14 cellular contexts compared by ENCODE assay signal in the genomic region with DNA sequence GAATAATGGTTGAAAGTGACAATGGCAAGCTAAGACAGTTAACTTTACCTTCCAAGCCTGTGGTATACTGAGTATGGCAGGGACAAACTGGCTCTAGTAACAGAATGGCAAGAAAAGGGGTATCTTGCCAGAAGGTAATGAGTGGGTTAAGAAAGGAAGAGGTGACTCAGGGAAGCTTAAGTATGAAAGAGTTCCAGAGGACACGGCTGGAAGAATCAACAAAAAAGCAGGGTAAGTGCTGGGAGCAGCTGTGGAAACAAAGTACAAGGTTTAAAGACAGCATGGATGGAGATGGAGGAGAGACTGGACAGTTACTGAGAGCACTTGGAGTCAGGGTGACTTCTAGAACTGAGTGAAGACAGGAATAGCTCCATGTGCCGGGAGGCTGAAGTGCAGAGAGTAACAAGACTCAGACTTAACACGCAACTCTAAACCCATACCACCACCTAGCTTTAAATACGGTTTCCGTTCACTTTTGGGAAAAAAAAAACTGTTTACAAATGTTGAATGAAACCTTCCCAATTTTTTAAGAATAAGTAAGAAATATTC.
A peak's percentile ranks its signal among the peaks of the same experiment; 100 is the strongest.
DNase-seq lines count a peak whose midpoint lies in the region; ATAC-seq and TF ChIP-seq lines count a peak whose summit lies in the region.
"Had no signal": no experiment of that assay in that cellular context is flagged by ENCODE, and none has a peak within 500 bp of the region (broad histone marks: within the 10 kb centered on the region; RNA-seq: fewer than 3 reads in every experiment).

No MANE protein-coding gene starts in this region.

- H3K36me3 ChIP-seq in esophagus squamous epithelium, result peaks cover 16 to 99% (median 20%) of the 10 kb centered on the region in 3 donors
- H3K36me3 ChIP-seq: ovary had no signal

- H3K4me1 Mint-ChIP-seq in T-cell, result no peaks in the 10 kb centered on the region

- peak; percentile 43 for DNase-seq in EL
- DNase-seq in T-cell, result no peak
- DNase-seq in glomerular visceral epithelial cell (ENCODE audit: extremely low spot score), result peak; percentile 30
- peak; percentile 13 for DNase-seq in pulmonary artery endothelial cell (ENCODE audit: low read depth, low spot score)
- DNase-seq in T-helper 2 cell, result no peak
- no peak for DNase-seq in esophagus squamous epithelium (lab: John Stamatoyannopoulos, UW)
- DNase-seq: lower lobe of right lung, MG63, NCI-H2171 treated with DMSO at 0.1 percent for 48 hours, ovary had no signal

- no peaks in the 10 kb centered on the region for H3K27me3 Mint-ChIP-seq in T-cell
- H3K27me3 Mint-ChIP-seq: activated CD4-positive, alpha-beta T cell treated with anti-CD3 and anti-CD28 coated beads, Interleukin-2, amount 10 ng/mL, durations not matched to agents 24 days and 14 days; dendritic cell treated with granulocyte-macrophage colony-stimulating factor and Interleukin-4, amounts not matched to agents 40 ng/mL and 50 ng/mL, for 4 days had no signal

- no peak overlapping the region for H3K4me3 ChIP-seq in esophagus squamous epithelium
- H3K4me3 ChIP-seq: lower lobe of right lung, MG63, ovary had no signal

- H3K9me3 Mint-ChIP-seq in T-cell, result no peaks in the 10 kb centered on the region
- H3K9me3 Mint-ChIP-seq: activated CD4-positive, alpha-beta T cell treated with anti-CD3 and anti-CD28 coated beads, Interleukin-2, amount 10 ng/mL, durations not matched to agents 24 days and 14 days; dendritic cell treated with granulocyte-macrophage colony-stimulating factor and Interleukin-4, amounts not matched to agents 40 ng/mL and 50 ng/mL, for 4 days had no signal

- no peak overlapping the region for H3K4me3 Mint-ChIP-seq in T-cell
- H3K4me3 Mint-ChIP-seq: activated CD4-positive, alpha-beta T cell treated with anti-CD3 and anti-CD28 coated beads, Interleukin-2, amount 10 ng/mL, durations not matched to agents 24 days and 14 days; dendritic cell treated with granulocyte-macrophage colony-stimulating factor and Interleukin-4, amounts not matched to agents 40 ng/mL and 50 ng/mL, for 4 days had no signal

- no peaks in the 10 kb centered on the region for H3K9me3 ChIP-seq in esophagus squamous epithelium
- H3K9me3 ChIP-seq: lower lobe of right lung, MG63, ovary had no signal

- no peak for TF ChIP-seq POLR2A in esophagus squamous epithelium (IDR thresholded peaks at IDR 0.05)

- ATAC-seq in T-cell (replicated peaks in 1 of 4), result no peak
- no peak for ATAC-seq in HG03457 (IDR thresholded peaks at IDR 0.05; ENCODE audit: unreplicated experiment)
- no peak for ATAC-seq in HG02642 (IDR thresholded peaks at IDR 0.05; ENCODE audit: poor library complexity, unreplicated experiment)
- ATAC-seq: lower lobe of right lung had no signal

- H3K27me3 ChIP-seq in esophagus squamous epithelium, result no peaks in the 10 kb centered on the region
- H3K27me3 ChIP-seq: MG63, ovary had no signal

- peaks cover 60% of the 10 kb centered on the region for H3K36me3 Mint-ChIP-seq in T-cell

- H3K27ac Mint-ChIP-seq in T-cell, result peak overlapping the region; percentile 12 to 72
- H3K27ac Mint-ChIP-seq: dendritic cell treated with granulocyte-macrophage colony-stimulating factor and Interleukin-4, amounts not matched to agents 40 ng/mL and 50 ng/mL, for 4 days had no signal

- POLR2A ChIA-PET in T-cell (lab: Charles Lee), result interaction anchor here in 1 of 2 donors (0.7 kb wide), 1 partner anchor 15 kb away, joined by 3 read pairs; no protein-coding TSS in a partner anchor

- TF ChIP-seq CTCF in esophagus squamous epithelium (IDR thresholded peaks at IDR 0.05), result no peak

- intact Hi-C loops in esophagus squamous epithelium (cut with DNase I), result no loop called here

- WGBS in esophagus squamous epithelium, 2 donors, result 79 to 81% methylated on average over 5 of the region's 5 CpGs

- no peak overlapping the region for H3K27ac ChIP-seq in esophagus squamous epithelium
- H3K27ac ChIP-seq: lower lobe of right lung, ovary had no signal

- CTCF ChIA-PET in T-cell (lab: Charles Lee), result interaction anchor here in 1 of 2 donors (0.5 kb wide), 1 partner anchor 55 kb away, joined by 3 read pairs; no protein-coding TSS in a partner anchor

- peaks cover 0 to 13% (median 0%) of the 10 kb centered on the region in 3 donors for H3K4me1 ChIP-seq in esophagus squamous epithelium

Comparison
In these comparisons a context has a peak if more than half of its experiments do, and no peak if none do; other contexts are left out.
1. DNase-seq: peak in EL (single experiment), glomerular visceral epithelial cell (single experiment) and pulmonary artery endothelial cell (single experiment); none in T-cell (0 of 34), T-helper 2 cell (0 of 5) and esophagus squamous epithelium (single experiment).